In genomic region chr5:65055938-65056337, GRCh38 we compare ENCODE assay signal across 21 cellular contexts.
A peak's percentile ranks its signal among the peaks of the same experiment; 100 is the strongest.
DNase-seq lines count a peak whose midpoint lies in the region.
"Had no signal": no experiment of that assay in that cellular context is flagged by ENCODE, and none has a peak within 500 bp of the region (broad histone marks: within the 10 kb centered on the region; RNA-seq: fewer than 3 reads in every experiment).

No MANE protein-coding gene starts in this region.

- H3K27ac ChIP-seq in substantia nigra (ENCODE audit: low read depth, low read length, poor library complexity, severe bottlenecking), result no peak overlapping the region
- H3K27ac ChIP-seq: KMS-11 had no signal

- DNase-seq in M059J (ENCODE audit: low read depth) (peak; percentile 43), astrocyte of the hippocampus (ENCODE audit: low read depth, low spot score) (peak; percentile 71), myocyte (ENCODE audit: low read depth) (peak; percentile 50), substantia nigra (lab: John Stamatoyannopoulos, UW) (no peak), iPS-NIHi11 (ENCODE audit: low spot score) (no peak), ACHN (no peak)
- no peak for DNase-seq in activated CD4-positive, alpha-beta T cell treated with anti-CD3 and anti-CD28 coated beads for 4 hours
- DNase-seq: AML-193; C1 segment of cervical spinal cord; CD8-positive, alpha-beta T cell; DMS153; GOT3; HCEC 1CT; MV-4-11; NCI-H1694; NCI-H446 treated with DMSO at 0.1 percent for 48 hours; NCI-H526 treated with DMSO at 0.1 percent for 48 hours; PC-3; RPMI8226; SHP77 had no signal

- in situ Hi-C loops in ACHN (cut with HindIII; ENCODE audit: low pct_ligation_motif_present, low pct_unique_long_range_greater_than_20kb, low sequenced_read_pairs), result no loop called here

Comparison
In these comparisons a context has a peak if more than half of its experiments do, and no peak if none do; other contexts are left out.
1. DNase-seq: peak in M059J (single experiment), astrocyte of the hippocampus (single experiment) and myocyte (single experiment); none in substantia nigra (0 of 49), iPS-NIHi11 (single experiment), ACHN (single experiment) and activated CD4-positive, alpha-beta T cell treated with anti-CD3 and anti-CD28 coated beads for 4 hours (0 of 2).